In genomic region chr17:422196-422930, GRCh38 we compare ENCODE assay signal across 1 cellular context.
TF ChIP-seq lines count a peak whose summit lies in the region.

No MANE protein-coding gene starts in this region.

TF ChIP-seq in SK-N-SH, 30 proteins besides CTCF, POLR2A, EP300 and RAD21 (continued from another document):
- TF ChIP-seq ELF1 (IDR thresholded peaks at IDR 0.05), result no peak
- TF ChIP-seq SMC3 (IDR thresholded peaks at IDR 0.05; ENCODE audit: low read depth, low read length), result no peak
- no peak for TF ChIP-seq JUND (IDR thresholded peaks at IDR 0.05)
- no peak for TF ChIP-seq SIN3A (IDR thresholded peaks at IDR 0.05; ENCODE audit: borderline replicate concordance, low read depth, low read length)
- TF ChIP-seq, protein P1, sequence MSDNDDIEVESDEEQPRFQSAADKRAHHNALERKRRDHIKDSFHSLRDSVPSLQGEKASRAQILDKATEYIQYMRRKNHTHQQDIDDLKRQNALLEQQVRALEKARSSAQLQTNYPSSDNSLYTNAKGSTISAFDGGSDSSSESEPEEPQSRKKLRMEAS (IDR thresholded peaks at IDR 0.05; ENCODE audit: low read depth), result no peak
- no peak for TF ChIP-seq USF2 (IDR thresholded peaks at IDR 0.05; ENCODE audit: borderline replicate concordance, low read depth, low read length)
- no peak for TF ChIP-seq TAF1 (IDR thresholded peaks at IDR 0.05; ENCODE audit: borderline replicate concordance, low read depth, low read length)
- no peak for TF ChIP-seq EZH2phosphoT487 (IDR thresholded peaks at IDR 0.05; ENCODE audit: borderline replicate concordance, low read depth)
